Comparison of ENCODE assay signal across 1 cellular context in genomic region chr7:50264908-50265307, GRCh38.
TF ChIP-seq lines count a peak whose summit lies in the region.

No MANE protein-coding gene starts in this region.

TF ChIP-seq in GM12878, 131 proteins besides CTCF, POLR2A, EP300 and RAD21 (continued from another document and continues in another):
- no peak for TF ChIP-seq ZBTB33 (IDR thresholded peaks at IDR 0.05)
- no peak for TF ChIP-seq JUND (IDR thresholded peaks at IDR 0.05; ENCODE audit: low read depth, low read length)
- TF ChIP-seq SIN3A (IDR thresholded peaks at IDR 0.05; ENCODE audit: low read depth, low read length), result no peak
- TF ChIP-seq CBFB (IDR thresholded peaks at IDR 0.05; ENCODE audit: low read depth), result peak; percentile 61; the same call in 1 of the 2 replicates
- peak; percentile 81; the same call in 1 of the 2 replicates for TF ChIP-seq ATF2 (IDR thresholded peaks at IDR 0.05; ENCODE audit: low read length)
- no peak for TF ChIP-seq CHD2 (IDR thresholded peaks at IDR 0.05; ENCODE audit: borderline replicate concordance, low read depth, low read length)
- no peak for TF ChIP-seq ZNF592 (IDR thresholded peaks at IDR 0.05)
- no peak for TF ChIP-seq TCF3 (IDR thresholded peaks at IDR 0.05; ENCODE audit: borderline replicate concordance, insufficient read depth, low read depth, low read length)
- TF ChIP-seq MTA3 (IDR thresholded peaks at IDR 0.05; ENCODE audit: borderline replicate concordance, low read length), result 0 out of 2 replicates have a peak, but pooled peaks have one; percentile 58
- no peak for TF ChIP-seq ZNF384 (IDR thresholded peaks at IDR 0.05; ENCODE audit: borderline replicate concordance, low read depth, low read length)
- TF ChIP-seq SKIL (IDR thresholded peaks at IDR 0.05; ENCODE audit: low read depth, poor library complexity, severe bottlenecking), result no peak
- no peak for TF ChIP-seq YBX1 (IDR thresholded peaks at IDR 0.05)
- TF ChIP-seq CHD1 (IDR thresholded peaks at IDR 0.05; ENCODE audit: low read depth, low read length), result no peak
- peak; percentile 52 for TF ChIP-seq MTA2 (IDR thresholded peaks at IDR 0.05; ENCODE audit: low read depth)
- TF ChIP-seq SMC3 (IDR thresholded peaks at IDR 0.05; ENCODE audit: borderline replicate concordance, low read length), result no peak
- TF ChIP-seq IRF4 (IDR thresholded peaks at IDR 0.05; ENCODE audit: low read depth, low read length), result peak; percentile 45; the same call in 1 of the 2 replicates
- no peak for TF ChIP-seq STAT3 (IDR thresholded peaks at IDR 0.05; ENCODE audit: low read depth, low read length)
- TF ChIP-seq RUNX3 (IDR thresholded peaks at IDR 0.05; ENCODE audit: low read length), result peak; percentile 91
- TF ChIP-seq SPI1 (IDR thresholded peaks at IDR 0.05; ENCODE audit: borderline replicate concordance, insufficient read depth, low read depth, low read length), result no peak
- TF ChIP-seq SRF (IDR thresholded peaks at IDR 0.05; ENCODE audit: low read depth in 2 of 2, low read length in 2 of 2), result no peak
- TF ChIP-seq SMAD5 (IDR thresholded peaks at IDR 0.05; ENCODE audit: low read depth), result no peak
- TF ChIP-seq HDGF (IDR thresholded peaks at IDR 0.05), result no peak
- no peak for TF ChIP-seq BACH1 (IDR thresholded peaks at IDR 0.05; ENCODE audit: borderline replicate concordance)
- no peak for TF ChIP-seq SREBF1 (IDR thresholded peaks at IDR 0.05; ENCODE audit: low read length)
- peak; percentile 71 for TF ChIP-seq RELB (IDR thresholded peaks at IDR 0.05; ENCODE audit: low read depth)
- peak; percentile 90 for TF ChIP-seq IKZF1 (conservative IDR thresholded peaks at IDR 0.05)
- TF ChIP-seq POLR2AphosphoS5 (IDR thresholded peaks at IDR 0.05; ENCODE audit: low read length), result no peak
- no peak for TF ChIP-seq MXI1 (IDR thresholded peaks at IDR 0.05; ENCODE audit: low read depth, low read length)
- no peak for TF ChIP-seq SIX5 (IDR thresholded peaks at IDR 0.05; ENCODE audit: low read depth, low read length, severe bottlenecking)
- TF ChIP-seq USF2 (IDR thresholded peaks at IDR 0.05; ENCODE audit: borderline replicate concordance, low read depth, low read length), result no peak
- no peak for TF ChIP-seq TAF1 (IDR thresholded peaks at IDR 0.05; ENCODE audit: borderline replicate concordance, low read depth, low read length)
- no peak for TF ChIP-seq ZNF207 (IDR thresholded peaks at IDR 0.05; ENCODE audit: borderline replicate concordance)
- no peak for TF ChIP-seq TARDBP (IDR thresholded peaks at IDR 0.05; ENCODE audit: borderline replicate concordance)
- no peak for TF ChIP-seq RAD51 (IDR thresholded peaks at IDR 0.05)
- no peak for TF ChIP-seq ATF3 (IDR thresholded peaks at IDR 0.05; ENCODE audit: borderline replicate concordance, extremely low read depth, low read depth, low read length)
- TF ChIP-seq YY1 (IDR thresholded peaks at IDR 0.05; ENCODE audit: low read depth, low read length), result no peak
- no peak for TF ChIP-seq SREBF2 (IDR thresholded peaks at IDR 0.05; ENCODE audit: low read length)
- TF ChIP-seq PML (IDR thresholded peaks at IDR 0.05; ENCODE audit: low read length), result no peak
- TF ChIP-seq FOS (IDR thresholded peaks at IDR 0.05; ENCODE audit: borderline replicate concordance, extremely low read depth, insufficient read length), result no peak
- TF ChIP-seq RB1 (IDR thresholded peaks at IDR 0.05; ENCODE audit: borderline replicate concordance), result no peak
- TF ChIP-seq BHLHE40 (IDR thresholded peaks at IDR 0.05; ENCODE audit: borderline replicate concordance in 1 of 2, low read depth in 2 of 2, low read length in 1 of 2), result no peak
- no peak for TF ChIP-seq SMARCA5 (IDR thresholded peaks at IDR 0.05)
- no peak for TF ChIP-seq RCOR1 (conservative IDR thresholded peaks at IDR 0.05; ENCODE audit: low read depth, low read length)
- TF ChIP-seq NFYA (IDR thresholded peaks at IDR 0.05; ENCODE audit: borderline replicate concordance, low read depth, low read length), result no peak
- TF ChIP-seq FOXM1 (IDR thresholded peaks at IDR 0.05; ENCODE audit: low read depth, low read length), result peak; percentile 81; the same call in 1 of the 2 replicates
- no peak for TF ChIP-seq REST (IDR thresholded peaks at IDR 0.05; ENCODE audit: low read depth, low read length)
